Comparison of ENCODE assay signal across 8 cellular contexts in the genomic region with DNA sequence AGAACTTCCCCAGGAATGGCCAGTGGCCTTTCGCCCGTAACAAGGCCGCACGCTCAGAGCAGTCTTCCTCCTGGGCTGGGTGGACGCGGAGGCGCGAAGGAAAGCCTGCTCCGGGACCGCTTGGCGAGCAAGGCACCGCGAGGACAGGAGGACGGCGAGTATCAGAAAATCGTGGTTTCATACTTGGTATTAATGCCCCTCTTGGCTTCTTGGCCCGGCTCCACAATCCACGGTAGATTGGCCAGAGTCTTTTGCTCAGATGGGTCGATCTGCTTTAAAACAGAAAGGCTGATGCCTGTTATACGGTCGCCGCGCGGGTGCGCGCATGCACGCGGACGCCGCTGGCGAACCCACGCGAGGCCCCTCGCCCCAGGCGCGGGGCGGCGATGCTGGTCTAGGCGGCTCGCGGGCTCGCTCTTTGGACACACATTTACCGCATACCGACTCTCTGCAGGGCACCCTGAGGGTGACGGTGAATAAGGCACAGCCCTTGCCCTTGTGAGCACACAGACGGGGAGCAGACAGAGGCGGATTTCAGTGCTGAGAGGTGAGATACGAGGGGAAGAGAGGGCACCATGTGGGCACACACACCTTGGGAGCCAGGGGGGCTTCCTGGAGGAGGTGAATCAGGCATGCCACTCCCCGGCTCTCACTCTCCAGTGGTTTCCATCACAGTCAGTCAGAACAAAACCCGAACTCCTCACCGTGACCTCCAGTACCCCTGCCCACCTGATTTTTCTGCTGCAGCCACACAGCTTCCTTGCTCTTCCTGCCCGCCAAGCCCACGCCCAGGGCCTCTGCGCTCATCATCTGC.
DNase-seq lines count a peak whose midpoint lies in the region; ATAC-seq and TF ChIP-seq lines count a peak whose summit lies in the region.

No MANE protein-coding gene starts in this region.

- peak overlapping the region; percentile 74 for H3K4me3 ChIP-seq in osteoblast (ENCODE audit: insufficient read depth, low read length)

- no peaks in the 10 kb centered on the region for H3K36me3 ChIP-seq in osteoblast (ENCODE audit: insufficient read depth, low read length)

- intact Hi-C loops in CD14-positive monocyte (cut with micrococcal nuclease): no loop called here

- H3K4me1 ChIP-seq in osteoblast (ENCODE audit: insufficient read depth, low read length): peaks cover 3% of the 10 kb centered on the region

- peak; percentile 51 for ATAC-seq in GM21723 (IDR thresholded peaks at IDR 0.05; ENCODE audit: unreplicated experiment)
- ATAC-seq in GM19463 (IDR thresholded peaks at IDR 0.05; ENCODE audit: unreplicated experiment): no peak
- ATAC-seq in HG03097 (IDR thresholded peaks at IDR 0.05; ENCODE audit: low FRiP score, unreplicated experiment): no peak

- peaks cover 11% of the 10 kb centered on the region for H3K27me3 ChIP-seq in osteoblast (ENCODE audit: insufficient read depth, low read length)

- no peak overlapping the region for H3K27ac ChIP-seq in osteoblast (ENCODE audit: low read depth, low read length)

- no peak for TF ChIP-seq CTCF in CD14-positive monocyte (IDR thresholded peaks at IDR 0.05)
- TF ChIP-seq CTCF in osteoblast (IDR thresholded peaks at IDR 0.05; ENCODE audit: extremely low read depth, low read depth, low read length): no peak

- H3K27me3 Mint-ChIP-seq in CD14-positive monocyte (ENCODE audit: low read depth in 3 of 3): peaks cover 50 to 64% (median 56%) of the 10 kb centered on the region in 3 donors

- no peaks in the 10 kb centered on the region for H3K9me3 ChIP-seq in osteoblast (ENCODE audit: low read depth, low read length)

- no peaks in the 10 kb centered on the region for H3K79me2 ChIP-seq in osteoblast (ENCODE audit: insufficient read depth, low read length)

- H2AFZ ChIP-seq in osteoblast (ENCODE audit: low read length): peak overlapping the region; percentile 89

- peak overlapping the region; percentile 90 for H3K4me2 ChIP-seq in osteoblast (ENCODE audit: insufficient read depth, low read length)

- DNase-seq in CD14-positive monocyte (ENCODE audit: low spot score) (no peak), fibroblast of gingiva (ENCODE audit: low read depth) (peak; percentile 19), osteoblast (ENCODE audit: insufficient read length, low spot score, missing footprints) (peak; percentile 78), NCI-H526 treated with DMSO at 0.1 percent for 48 hours (lab: John Stamatoyannopoulos, UW) (no peak)
- DNase-seq in activated CD4-positive, alpha-beta T cell treated with anti-CD3 and anti-CD28 coated beads, Interleukin-2, amount 50 U/mL, for 4 hours: peak; percentile 4 to 14

- H3K36me3 Mint-ChIP-seq in CD14-positive monocyte: peaks cover 0 to 3% of the 10 kb centered on the region in 2 donors

- peaks cover 10% of the 10 kb centered on the region for H3K4me1 Mint-ChIP-seq in CD14-positive monocyte

- peak overlapping the region; percentile 75 to 88 for H3K4me3 Mint-ChIP-seq in CD14-positive monocyte

- H4K20me1 ChIP-seq in osteoblast (ENCODE audit: insufficient read depth, low read length): no peaks in the 10 kb centered on the region

- peaks cover 0 to 7% (median 4%) of the 10 kb centered on the region in 7 donors for H3K9me3 Mint-ChIP-seq in CD14-positive monocyte

- H3K27ac Mint-ChIP-seq in CD14-positive monocyte: peak overlapping the region in 1 of 7 donors; percentile 37

Comparison
In these comparisons a context has a peak if more than half of its experiments do, and no peak if none do; other contexts are left out.
1. DNase-seq: peak in activated CD4-positive, alpha-beta T cell treated with anti-CD3 and anti-CD28 coated beads, Interleukin-2, amount 50 U/mL, for 4 hours (2 of 2), fibroblast of gingiva (single experiment) and osteoblast (single experiment); none in CD14-positive monocyte (single experiment) and NCI-H526 treated with DMSO at 0.1 percent for 48 hours (single experiment).